21 cellular contexts compared by ENCODE assay signal in the genomic region with DNA sequence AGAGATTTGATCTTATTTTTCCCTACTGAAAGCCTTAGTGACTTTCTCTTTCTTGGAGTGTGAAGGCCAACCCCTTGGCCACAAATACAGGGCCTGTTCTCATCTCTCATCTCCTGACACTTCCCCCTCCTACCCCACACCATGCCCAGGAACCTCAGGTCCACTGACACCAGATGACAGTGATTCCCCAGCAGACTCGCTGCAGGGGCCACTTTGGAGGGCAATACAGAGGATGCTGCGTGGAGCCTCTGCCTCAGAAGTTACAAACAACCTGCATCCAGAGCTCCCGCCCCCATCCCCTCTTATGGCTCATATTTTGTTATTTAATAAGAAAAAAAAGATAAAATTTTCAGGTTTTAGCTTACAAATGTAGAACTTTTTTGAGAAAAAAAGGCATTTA.
DNase-seq lines count a peak whose midpoint lies in the region; ATAC-seq and TF ChIP-seq lines count a peak whose summit lies in the region.
"Had no signal": no experiment of that assay in that cellular context is flagged by ENCODE, and none has a peak within 500 bp of the region (broad histone marks: within the 10 kb centered on the region; RNA-seq: fewer than 3 reads in every experiment).

No MANE protein-coding gene starts in this region.

- TF ChIP-seq CTCF in neural crest cell (conservative IDR thresholded peaks at IDR 0.05) (no peak), neutrophil (IDR thresholded peaks at IDR 0.05) (no peak)

- H3K4me3 ChIP-seq in BLaER1 treated with 17β-estradiol and CSF1 and Interleukin-3, amounts not matched to agents 10 nM and 100 nM, result no peak overlapping the region
- H3K4me3 ChIP-seq in neutrophil (ENCODE audit: low read depth in 1 of 2, low read length in 1 of 2), result no peak overlapping the region
- H3K4me3 ChIP-seq: A549, HAP-1 had no signal

- ATAC-seq in GM19467 (IDR thresholded peaks at IDR 0.05; ENCODE audit: unreplicated experiment) (no peak), HG03196 (IDR thresholded peaks at IDR 0.05; ENCODE audit: unreplicated experiment) (no peak), GM18505 (IDR thresholded peaks at IDR 0.05; ENCODE audit: unreplicated experiment) (no peak)
- ATAC-seq: A549 had no signal

- peak; percentile 8 for DNase-seq in islet precursor cell
- DNase-seq in neural crest cell (ENCODE audit: low read depth, low spot score), result no peak
- no peak for DNase-seq in anterior cingulate cortex (lab: John Stamatoyannopoulos, UW)
- DNase-seq: 8988T; ACHN; BE2C; Calu3; CD4-positive, alpha-beta memory T cell; COR-L47; DMS53; DMS79 treated with DMSO at 0.1 percent for 48 hours; GF-D8; GOT3; HFFc6 had no signal

- peaks cover 6% of the 10 kb centered on the region for H3K36me3 Mint-ChIP-seq in neural crest cell (ENCODE audit: low read depth)
- H3K36me3 Mint-ChIP-seq: CD4-positive, alpha-beta memory T cell had no signal

- no peak for TF ChIP-seq POLR2A in GM18505 (IDR thresholded peaks at IDR 0.05; ENCODE audit: borderline replicate concordance, extremely low read depth, insufficient read depth, insufficient read length)

- H3K27me3 ChIP-seq in BLaER1 treated with 17β-estradiol and CSF1 and Interleukin-3, amounts not matched to agents 10 nM and 100 nM, result no peaks in the 10 kb centered on the region
- no peaks in the 10 kb centered on the region for H3K27me3 ChIP-seq in neutrophil
- H3K27me3 ChIP-seq: BE2C had no signal

- no peaks in the 10 kb centered on the region for H4K20me1 ChIP-seq in BLaER1 treated with 17β-estradiol and CSF1 and Interleukin-3, amounts not matched to agents 10 nM and 100 nM

- no peak overlapping the region for H3K9ac ChIP-seq in BLaER1 treated with 17β-estradiol and CSF1 and Interleukin-3, amounts not matched to agents 10 nM and 100 nM

- no peaks in the 10 kb centered on the region for H3K27me3 Mint-ChIP-seq in neural crest cell (ENCODE audit: low read depth)

- H3K27ac ChIP-seq in BLaER1 treated with 17β-estradiol and CSF1 and Interleukin-3, amounts not matched to agents 10 nM and 100 nM, result no peak overlapping the region
- peak overlapping the region; percentile 79 for H3K27ac ChIP-seq in neutrophil
- H3K27ac ChIP-seq: A549 had no signal

- peaks cover 11 to 21% (median 15%) of the 10 kb centered on the region in 10 experiments; a peak in 18 of 20 replicates for H3K4me1 ChIP-seq in BLaER1 treated with 17β-estradiol and CSF1 and Interleukin-3, amounts not matched to agents 10 nM and 100 nM
- peaks cover 28 to 39% of the 10 kb centered on the region in 2 experiments for H3K4me1 ChIP-seq in neutrophil (ENCODE audit: control insufficient read depth in 1 of 2, insufficient read depth in 1 of 2, low read depth in 1 of 2, low read length in 1 of 2)
- H3K4me1 ChIP-seq: A549, BE2C, HAP-1 had no signal

- H3K9me3 ChIP-seq in BLaER1 treated with 17β-estradiol and CSF1 and Interleukin-3, amounts not matched to agents 10 nM and 100 nM (replicated peaks in 1 of 11), result no peaks in the 10 kb centered on the region
- no peaks in the 10 kb centered on the region for H3K9me3 ChIP-seq in neutrophil
- H3K9me3 ChIP-seq: A549, BE2C, HAP-1 had no signal

- peaks cover under 1% of the 10 kb centered on the region for H3K9me3 Mint-ChIP-seq in neural crest cell
- H3K9me3 Mint-ChIP-seq: HFFc6 had no signal

- H3K4me3 Mint-ChIP-seq in neural crest cell, result no peak overlapping the region
- H3K4me3 Mint-ChIP-seq: CD4-positive, alpha-beta memory T cell; HFFc6 had no signal

- H3K27ac Mint-ChIP-seq in neural crest cell (ENCODE audit: unreplicated experiment), result peak overlapping the region; percentile 78
- H3K27ac Mint-ChIP-seq: HFFc6 had no signal

- peak overlapping the region in 8 of 11 experiments; percentile 22 to 67 (median 56); a peak in 11 of 22 replicates for H3K4me2 ChIP-seq in BLaER1 treated with 17β-estradiol and CSF1 and Interleukin-3, amounts not matched to agents 10 nM and 100 nM
- H3K4me2 ChIP-seq: A549 had no signal

- H3K36me3 ChIP-seq in BLaER1 treated with 17β-estradiol and CSF1 and Interleukin-3, amounts not matched to agents 10 nM and 100 nM, result no peaks in the 10 kb centered on the region
- H3K36me3 ChIP-seq in neutrophil, result no peaks in the 10 kb centered on the region
- H3K36me3 ChIP-seq: BE2C, HAP-1 had no signal

- H3K4me1 Mint-ChIP-seq in neural crest cell, result peaks cover 15% of the 10 kb centered on the region
- H3K4me1 Mint-ChIP-seq: CD4-positive, alpha-beta memory T cell had no signal
